10 cellular contexts compared by ENCODE assay signal in genomic region chr4:138003248-138003647, GRCh38.
A peak's percentile ranks its signal among the peaks of the same experiment; 100 is the strongest.
DNase-seq lines count a peak whose midpoint lies in the region; ATAC-seq and TF ChIP-seq lines count a peak whose summit lies in the region.
"Had no signal": no experiment of that assay in that cellular context is flagged by ENCODE, and none has a peak within 500 bp of the region (broad histone marks: within the 10 kb centered on the region; RNA-seq: fewer than 3 reads in every experiment).

No MANE protein-coding gene starts in this region.

- H3K4me2 ChIP-seq in MM.1S (ENCODE audit: low read depth, low read length): no peak overlapping the region

- H3K27ac ChIP-seq in MM.1S (ENCODE audit: low read length): no peak overlapping the region
- H3K27ac ChIP-seq: testis had no signal

- H3K9me3 ChIP-seq in MM.1S (replicated peaks; ENCODE audit: insufficient read depth, low read length): no peaks in the 10 kb centered on the region
- H3K9me3 ChIP-seq: testis had no signal

- H3K4me3 ChIP-seq in MM.1S (ENCODE audit: low read length): no peak overlapping the region
- H3K4me3 ChIP-seq: testis had no signal

- no peak overlapping the region for H2AFZ ChIP-seq in MM.1S (ENCODE audit: low read length)

- no peaks in the 10 kb centered on the region for H3K4me1 ChIP-seq in MM.1S (ENCODE audit: low read length)

- DNase-seq in astrocyte of the hippocampus (ENCODE audit: low read depth, low spot score) (peak; percentile 45), COLO829 (ENCODE audit: low spot score) (no peak), MM.1S (no peak), hippocampal formation (lab: John Stamatoyannopoulos, UW) (no peak), SHP77 treated with DMSO at 0.1 percent for 48 hours (lab: John Stamatoyannopoulos, UW) (no peak)
- DNase-seq: NCI-H2171, testis had no signal

- no peak for TF ChIP-seq CTCF in MM.1S (IDR thresholded peaks at IDR 0.05; ENCODE audit: low read length)

- H3F3A ChIP-seq in MM.1S (ENCODE audit: insufficient read depth, low read length): no peaks in the 10 kb centered on the region

- H3K79me2 ChIP-seq in MM.1S (ENCODE audit: low read length): no peaks in the 10 kb centered on the region

- H3K36me3 ChIP-seq in MM.1S (replicated peaks; ENCODE audit: insufficient read depth, low read length): no peaks in the 10 kb centered on the region

- peak; percentile 99 for ATAC-seq in GM18508 (IDR thresholded peaks at IDR 0.05; ENCODE audit: insufficient read depth, unreplicated experiment)
- peak; percentile 94 for ATAC-seq in GM21447 (IDR thresholded peaks at IDR 0.05; ENCODE audit: unreplicated experiment)
- peak; percentile 89 for ATAC-seq in HG03064 (IDR thresholded peaks at IDR 0.05; ENCODE audit: low read depth, unreplicated experiment)

- no peaks in the 10 kb centered on the region for H3K9me2 ChIP-seq in MM.1S (replicated peaks; ENCODE audit: insufficient read depth, low read length)

- no peaks in the 10 kb centered on the region for H4K20me1 ChIP-seq in MM.1S (ENCODE audit: insufficient read depth, low read length)

- H3K27me3 ChIP-seq in MM.1S (replicated peaks; ENCODE audit: insufficient read depth, low read length): no peaks in the 10 kb centered on the region
- H3K27me3 ChIP-seq: testis had no signal

- H3K9ac ChIP-seq in MM.1S (ENCODE audit: low read length): no peak overlapping the region
